ENCODE assay signal across 17 cellular contexts in genomic region chr10:6247041-6247712, GRCh38. TPM values are rescaled to one million over a fixed set of nuclear protein-coding genes. Genes with fewer than 3 reads are reported as not detected.
DNase-seq lines count a peak whose midpoint lies in the region; TF ChIP-seq lines count a peak whose summit lies in the region.
"Had no signal": no experiment of that assay in that cellular context is flagged by ENCODE, and none has a peak within 500 bp of the region (broad histone marks: within the 10 kb centered on the region; RNA-seq: fewer than 3 reads in every experiment).

No MANE protein-coding gene starts in this region.

- intact Hi-C loops in ovary (cut with DNase I) = no loop called here

- TF ChIP-seq EP300 in ovary (IDR thresholded peaks at IDR 0.05) = no peak

- TF ChIP-seq CTCF in ovary (IDR thresholded peaks at IDR 0.05) (no peak), osteocyte (IDR thresholded peaks at IDR 0.05) (no peak)

- H3K4me3 ChIP-seq in ovary = no peak overlapping the region
- H3K4me3 ChIP-seq in effector memory CD4-positive, alpha-beta T cell (ENCODE audit: insufficient read depth, low read depth, low read length, poor library complexity, severe bottlenecking) = no peak overlapping the region
- H3K4me3 ChIP-seq: cardiac muscle cell, K562 had no signal

- peaks cover 2% of the 10 kb centered on the region for H3K4me1 Mint-ChIP-seq in osteocyte (ENCODE audit: unreplicated experiment)

- H3K4me3 Mint-ChIP-seq in osteocyte (ENCODE audit: unreplicated experiment) = no peak overlapping the region
- H3K4me3 Mint-ChIP-seq: naive thymus-derived CD4-positive, alpha-beta T cell had no signal

- no peak overlapping the region for H3K27ac Mint-ChIP-seq in osteocyte (ENCODE audit: unreplicated experiment)
- H3K27ac Mint-ChIP-seq: naive thymus-derived CD4-positive, alpha-beta T cell had no signal

- H3K4me1 ChIP-seq in ovary (ENCODE audit: insufficient read depth) = peaks cover 9% of the 10 kb centered on the region
- H3K4me1 ChIP-seq in effector memory CD4-positive, alpha-beta T cell (ENCODE audit: control insufficient read depth, insufficient read depth, low read length, poor library complexity, severe bottlenecking) = no peaks in the 10 kb centered on the region

- H3K27ac ChIP-seq in ovary = peak overlapping the region in 1 of 2 donors; percentile 62
- no peak overlapping the region for H3K27ac ChIP-seq in effector memory CD4-positive, alpha-beta T cell (ENCODE audit: insufficient read depth, low read length, poor library complexity, severe bottlenecking)
- H3K27ac ChIP-seq: cardiac muscle cell, RWPE1 had no signal

- peak in 8 of 14 donors; percentile 14 to 71 (median 46) for DNase-seq in C1 segment of cervical spinal cord (lab: John Stamatoyannopoulos, UW)
- peak; percentile 67 for DNase-seq in dermis blood vessel endothelial cell
- peak; percentile 40 to 86 for DNase-seq in hippocampal formation (lab: John Stamatoyannopoulos, UW)
- DNase-seq in ovary = peak in 3 of 5 donors; percentile 46 to 54 (median 52)
- no peak for DNase-seq in osteocyte (ENCODE audit: extremely low spot score, unreplicated experiment)
- DNase-seq in COR-L47 (lab: John Stamatoyannopoulos, UW) = no peak
- DNase-seq in effector memory CD4-positive, alpha-beta T cell = no peak
- DNase-seq in LoVo (ENCODE audit: low spot score) = no peak
- DNase-seq: activated CD4-positive, alpha-beta T cell treated with anti-CD3 and anti-CD28 coated beads, Interleukin-2, amount 50 U/mL, for 4 hours; naive thymus-derived CD4-positive, alpha-beta T cell; NCI-H1436 treated with DMSO at 0.1 percent for 48 hours; NCI-H526 treated with DMSO at 0.1 percent for 48 hours; stimulated activated CD4-positive, alpha-beta T cell treated with anti-CD3 and anti-CD28 coated beads, Interleukin-12 subunit alpha, Interleukin-12 subunit beta, amount 100 ng/mL, for 4 hours; T-helper 9 cell had no signal

- H3K27me3 Mint-ChIP-seq in osteocyte (ENCODE audit: unreplicated experiment) = no peaks in the 10 kb centered on the region
- H3K27me3 Mint-ChIP-seq: naive thymus-derived CD4-positive, alpha-beta T cell had no signal

- no peaks in the 10 kb centered on the region for H3K9me3 ChIP-seq in ovary
- no peaks in the 10 kb centered on the region for H3K9me3 ChIP-seq in effector memory CD4-positive, alpha-beta T cell (ENCODE audit: control insufficient read depth, low read length)

- WGBS in ovary, 3 donors = 10 to 20% (median 13%) methylated on average over 11 of the region's 11 CpGs

- H3K27me3 ChIP-seq in ovary = no peaks in the 10 kb centered on the region
- H3K27me3 ChIP-seq in effector memory CD4-positive, alpha-beta T cell (replicated peaks; ENCODE audit: control insufficient read depth, insufficient read depth, low read length, poor library complexity, severe bottlenecking) = no peaks in the 10 kb centered on the region
- H3K27me3 ChIP-seq: cardiac muscle cell had no signal

- H3K9me3 Mint-ChIP-seq in osteocyte (ENCODE audit: unreplicated experiment) = no peaks in the 10 kb centered on the region

- no peaks in the 10 kb centered on the region for H3K36me3 Mint-ChIP-seq in osteocyte (ENCODE audit: unreplicated experiment)

- H3K36me3 ChIP-seq in ovary = no peaks in the 10 kb centered on the region
- no peaks in the 10 kb centered on the region for H3K36me3 ChIP-seq in effector memory CD4-positive, alpha-beta T cell (ENCODE audit: control insufficient read depth, insufficient read depth, low read length)
- H3K36me3 ChIP-seq: cardiac muscle cell had no signal

- TF ChIP-seq POLR2A in ovary (IDR thresholded peaks at IDR 0.05) = no peak

RNA-seq across cellular contexts. Expression of gene PFKFB3, which starts 44.4 kb away (rescaled TPM):
- 30.1 and 35.3 TPM in 2 replicates for total RNA-seq in dermis blood vessel endothelial cell
- total RNA-seq in ovary = 10 to 100 TPM; 28.7 to 60.8 (median 41.6) TPM
- 10 to 100 TPM; 15.3 to 24.5 TPM for polyA plus RNA-seq in ovary
- 34.2 and 37.9 TPM in 2 replicates for total RNA-seq in osteocyte

Comparison
In these comparisons a context has a peak if more than half of its experiments do, and no peak if none do; other contexts are left out.
1. DNase-seq: peak in C1 segment of cervical spinal cord (8 of 14), dermis blood vessel endothelial cell (single experiment), hippocampal formation (2 of 2) and ovary (3 of 5); none in osteocyte (single experiment), COR-L47 (single experiment), effector memory CD4-positive, alpha-beta T cell (0 of 3) and LoVo (single experiment).